Comparison of ENCODE assay signal across 2 cellular contexts in genomic region chr5:149387982-149388381, GRCh38.
TF ChIP-seq lines count a peak whose summit lies in the region.

No MANE protein-coding gene starts in this region.

TF ChIP-seq in liver, 16 proteins besides CTCF, POLR2A, EP300 and RAD21:
- TF ChIP-seq REST (IDR thresholded peaks at IDR 0.05) (no peak), EGR1 (IDR thresholded peaks at IDR 0.05; ENCODE audit: low read depth in 2 of 2) (no peak), HNF4G (IDR thresholded peaks at IDR 0.05) (no peak), FOXA1 (IDR thresholded peaks at IDR 0.05) (no peak), GABPA (IDR thresholded peaks at IDR 0.05 in 1 of 2, conservative IDR thresholded peaks at IDR 0.05 in 1 of 2) (no peak), RXRA (IDR thresholded peaks at IDR 0.05) (peak in 1 of 2 donors; percentile 22), JUND (IDR thresholded peaks at IDR 0.05) (peak in 1 of 2 donors; percentile 15), HNF4A (conservative IDR thresholded peaks at IDR 0.05) (no peak), ATF3 (IDR thresholded peaks at IDR 0.05) (no peak), SP1 (IDR thresholded peaks at IDR 0.05) (no peak), ZBTB33 (IDR thresholded peaks at IDR 0.05) (no peak), NR2F2 (IDR thresholded peaks at IDR 0.05) (peak; percentile 80), FOXA2 (IDR thresholded peaks at IDR 0.05) (no peak), TAF1 (conservative IDR thresholded peaks at IDR 0.05) (no peak), YY1 (IDR thresholded peaks at IDR 0.05) (peak; percentile 21), MAX (IDR thresholded peaks at IDR 0.05) (no peak)

TF ChIP-seq in HepG2, 621 proteins besides CTCF, POLR2A, EP300 and RAD21:
- no peak for TF ChIP-seq AGO1 (IDR thresholded peaks at IDR 0.05; ENCODE audit: low read depth, low read length, poor library complexity, severe bottlenecking)
- TF ChIP-seq ZNF792 (CRISPR knock-in tag; IDR thresholded peaks at IDR 0.05), result no peak
- no peak for TF ChIP-seq PHB2 (IDR thresholded peaks at IDR 0.05; ENCODE audit: partially characterized antibody)
- TF ChIP-seq THYN1 (CRISPR knock-in tag; IDR thresholded peaks at IDR 0.05; ENCODE audit: borderline replicate concordance, low read depth), result no peak
- TF ChIP-seq NFE2L1 (CRISPR knock-in tag; IDR thresholded peaks at IDR 0.05; ENCODE audit: borderline replicate concordance), result no peak
- no peak for TF ChIP-seq TOPORS (CRISPR knock-in tag; IDR thresholded peaks at IDR 0.05)
- TF ChIP-seq NR2C2 (CRISPR knock-in tag; IDR thresholded peaks at IDR 0.05; ENCODE audit: borderline replicate concordance), result no peak
- no peak for TF ChIP-seq ARID2 (CRISPR knock-in tag; IDR thresholded peaks at IDR 0.05; ENCODE audit: borderline replicate concordance)
- TF ChIP-seq HNRNPH1 (optimal IDR thresholded peaks at IDR 0.05; ENCODE audit: low read depth, low read length), result no peak
- TF ChIP-seq YEATS2 (CRISPR knock-in tag; IDR thresholded peaks at IDR 0.05; ENCODE audit: borderline replicate concordance), result no peak
